ENCODE assay signal across 1 cellular context in genomic region chr10:87635498-87636312, GRCh38.
TF ChIP-seq lines count a peak whose summit lies in the region.

No MANE protein-coding gene starts in this region.

TF ChIP-seq in HepG2, 621 proteins besides CTCF, POLR2A, EP300 and RAD21 (continued from another document):
- TF ChIP-seq E2F1 (CRISPR knock-in tag; IDR thresholded peaks at IDR 0.05) (no peak), SP5 (CRISPR knock-in tag; IDR thresholded peaks at IDR 0.05; ENCODE audit: borderline replicate concordance, low read depth) (no peak), CREB1 (IDR thresholded peaks at IDR 0.05) (no peak), CREB1 (CRISPR knock-in tag; IDR thresholded peaks at IDR 0.05) (no peak), PHF21A (CRISPR knock-in tag; IDR thresholded peaks at IDR 0.05) (no peak), NFIC (IDR thresholded peaks at IDR 0.05; ENCODE audit: low read length) (no peak), ZNF792 (CRISPR knock-in tag; IDR thresholded peaks at IDR 0.05) (no peak), KLF6 (CRISPR knock-in tag; IDR thresholded peaks at IDR 0.05) (no peak), ZNF234 (CRISPR knock-in tag; conservative IDR thresholded peaks at IDR 0.05) (no peak), RAD51 (IDR thresholded peaks at IDR 0.05; ENCODE audit: borderline replicate concordance) (no peak), NFIB (CRISPR knock-in tag; IDR thresholded peaks at IDR 0.05; ENCODE audit: borderline replicate concordance) (no peak), ZNF598 (CRISPR knock-in tag; IDR thresholded peaks at IDR 0.05; ENCODE audit: borderline replicate concordance) (no peak), HMG20A (CRISPR knock-in tag; IDR thresholded peaks at IDR 0.05; ENCODE audit: borderline replicate concordance) (peak; percentile 47; the same call in 1 of the 2 replicates), ZFY (CRISPR knock-in tag; IDR thresholded peaks at IDR 0.05) (no peak), ZNF839 (CRISPR knock-in tag; IDR thresholded peaks at IDR 0.05; ENCODE audit: borderline replicate concordance) (no peak), YEATS2 (CRISPR knock-in tag; IDR thresholded peaks at IDR 0.05; ENCODE audit: borderline replicate concordance) (peak; percentile 31; the same call in 1 of the 2 replicates), RXRB (CRISPR knock-in tag; IDR thresholded peaks at IDR 0.05; ENCODE audit: borderline replicate concordance) (peak; percentile 8; the same call in 1 of the 2 replicates), SP1 (IDR thresholded peaks at IDR 0.05) (no peak), SP1 (CRISPR knock-in tag; IDR thresholded peaks at IDR 0.05) (no peak), ERF (CRISPR knock-in tag; IDR thresholded peaks at IDR 0.05) (no peak), HMGA1 (CRISPR knock-in tag; conservative IDR thresholded peaks at IDR 0.05) (no peak), NAIF1 (CRISPR knock-in tag; IDR thresholded peaks at IDR 0.05; ENCODE audit: borderline replicate concordance) (no peak), ZBTB42 (CRISPR knock-in tag; IDR thresholded peaks at IDR 0.05) (no peak), SALL1 (CRISPR knock-in tag; IDR thresholded peaks at IDR 0.05) (no peak), GABPA (IDR thresholded peaks at IDR 0.05; ENCODE audit: low read depth, low read length) (no peak), GABPA (CRISPR knock-in tag; IDR thresholded peaks at IDR 0.05; ENCODE audit: low read depth) (peak; percentile 69), MLXIP (CRISPR knock-in tag; IDR thresholded peaks at IDR 0.05; ENCODE audit: borderline replicate concordance) (no peak), KDM6A (CRISPR knock-in tag; IDR thresholded peaks at IDR 0.05; ENCODE audit: low read depth) (no peak), SRY (CRISPR knock-in tag; IDR thresholded peaks at IDR 0.05) (no peak), PAX8 (CRISPR knock-in tag; IDR thresholded peaks at IDR 0.05; ENCODE audit: borderline replicate concordance) (no peak), SKI (IDR thresholded peaks at IDR 0.05; ENCODE audit: partially characterized antibody) (no peak), AGO2 (optimal IDR thresholded peaks at IDR 0.05; ENCODE audit: low read depth, low read length) (no peak), ZBTB21 (CRISPR knock-in tag; IDR thresholded peaks at IDR 0.05) (no peak), SOX13 (IDR thresholded peaks at IDR 0.05) (no peak), SOX13 (CRISPR knock-in tag; conservative IDR thresholded peaks at IDR 0.05 in 1 of 2, IDR thresholded peaks at IDR 0.05 in 1 of 2) (no peak), PRDM15 (CRISPR knock-in tag; IDR thresholded peaks at IDR 0.05) (no peak)
